Comparison of ENCODE assay signal across 8 cellular contexts in genomic region chr19:19120308-19121156, GRCh38. TPM values are rescaled to one million over a fixed set of nuclear protein-coding genes. Genes with fewer than 3 reads are reported as not detected.
DNase-seq lines count a peak whose midpoint lies in the region; ATAC-seq and TF ChIP-seq lines count a peak whose summit lies in the region.

No MANE protein-coding gene starts in this region.

- H3K4me3 ChIP-seq in HUES6 (ENCODE audit: low read depth, low read length) (peak overlapping the region; percentile 57), astrocyte of the spinal cord (ENCODE audit: low read depth, low read length) (no peak overlapping the region), left lung (no peak overlapping the region)

- intact Hi-C loops in left lung (cut with DNase I), result no loop called here

- in situ Hi-C loops in astrocyte of the spinal cord (cut with HindIII; ENCODE audit: low sequenced_read_pairs), result no loop called here

- H3K9ac ChIP-seq in HUES6 (ENCODE audit: low read length), result peak overlapping the region; percentile 11

- H3K36me3 ChIP-seq in HUES6 (ENCODE audit: control insufficient read depth, insufficient read depth, low read length) (peaks cover 29% of the 10 kb centered on the region), left lung (peaks cover 0 to 32% of the 10 kb centered on the region in 2 donors)

- H3K9me3 ChIP-seq in HUES6 (ENCODE audit: control insufficient read depth, insufficient read depth, low read depth, low read length), result no peaks in the 10 kb centered on the region
- peaks cover 0 to 10% of the 10 kb centered on the region in 2 donors for H3K9me3 ChIP-seq in left lung

- H3K27ac Mint-ChIP-seq in effector memory CD8-positive, alpha-beta T cell, result no peak overlapping the region

- H3K4me1 ChIP-seq in HUES6 (ENCODE audit: control insufficient read depth, insufficient read depth, low read length) (peaks cover 15% of the 10 kb centered on the region; the same call in 1 of the 2 replicates), left lung (no peaks in the 10 kb centered on the region)

- H3K27ac ChIP-seq in HUES6 (ENCODE audit: low read depth, low read length), result no peak overlapping the region
- H3K27ac ChIP-seq in left lung, result no peak overlapping the region

- H3K36me3 Mint-ChIP-seq in effector memory CD8-positive, alpha-beta T cell (ENCODE audit: insufficient read depth), result peaks cover 6% of the 10 kb centered on the region

- no peaks in the 10 kb centered on the region for H3K27me3 ChIP-seq in HUES6 (ENCODE audit: control insufficient read depth, insufficient read depth, low read length)
- H3K27me3 ChIP-seq in left lung, result no peaks in the 10 kb centered on the region

- H3K9me3 Mint-ChIP-seq in effector memory CD8-positive, alpha-beta T cell, result peaks cover 4 to 7% of the 10 kb centered on the region in 2 donors

- ATAC-seq in left lung (peak; percentile 63), HG03139 (IDR thresholded peaks at IDR 0.05; ENCODE audit: unreplicated experiment) (no peak)
- ATAC-seq in effector memory CD8-positive, alpha-beta T cell (replicated peaks), result no peak

- H3K4me1 Mint-ChIP-seq in effector memory CD8-positive, alpha-beta T cell (ENCODE audit: low read depth in 2 of 2), result no peaks in the 10 kb centered on the region

- TF ChIP-seq CTCF in astrocyte of the spinal cord (IDR thresholded peaks at IDR 0.05; ENCODE audit: low read depth, low read length) (no peak), left lung (IDR thresholded peaks at IDR 0.05) (no peak)

- DNase-seq in AG08396 (ENCODE audit: low spot score), result peak; percentile 63
- DNase-seq in astrocyte of the spinal cord (ENCODE audit: low read depth, low spot score), result peak; percentile 84
- DNase-seq in left lung, result peak in 1 of 2 donors; percentile 76
- no peak for DNase-seq in effector memory CD8-positive, alpha-beta T cell
- no peak for DNase-seq in DMS153 (lab: John Stamatoyannopoulos, UW)
- no peak for DNase-seq in stimulated activated naive CD4-positive, alpha-beta T cell (lab: John Stamatoyannopoulos, UW)

- no peak overlapping the region for H3K4me3 Mint-ChIP-seq in effector memory CD8-positive, alpha-beta T cell

- no peaks in the 10 kb centered on the region for H3K27me3 Mint-ChIP-seq in effector memory CD8-positive, alpha-beta T cell

RNA-seq across cellular contexts. Expression of gene TMEM161A, which starts 17.7 kb away (rescaled TPM):
- 10 to 100 TPM; 25.6 to 27.8 TPM for total RNA-seq in left lung

RNA-seq across cellular contexts. Expression of gene MEF2B, which starts 49.5 kb away (rescaled TPM):
- 1 to 10 TPM; 1.1 to 2.3 TPM for total RNA-seq in left lung

RNA-seq across cellular contexts. Expression of gene SLC25A42, which starts 56.7 kb away (rescaled TPM):
- total RNA-seq in left lung, result 10 to 100 TPM in 1 of 2 donors, 1 to 10 TPM in 1; 7.6 to 12.4 TPM

Comparison
In these comparisons a context has a peak if more than half of its experiments do, and no peak if none do; other contexts are left out.
1. DNase-seq: peak in AG08396 (single experiment) and astrocyte of the spinal cord (single experiment); none in effector memory CD8-positive, alpha-beta T cell (0 of 3), DMS153 (single experiment) and stimulated activated naive CD4-positive, alpha-beta T cell (0 of 6).